Comparison of ENCODE assay signal across 1 cellular context in genomic region chr4:4422856-4423485, GRCh38.
TF ChIP-seq lines count a peak whose summit lies in the region.

No MANE protein-coding gene starts in this region.

TF ChIP-seq in HepG2, 621 proteins besides CTCF, POLR2A, EP300 and RAD21 (continued from another document):
- TF ChIP-seq SIN3A (IDR thresholded peaks at IDR 0.05; ENCODE audit: borderline replicate concordance, low read depth, low read length) (no peak), DNMT1 (CRISPR knock-in tag; IDR thresholded peaks at IDR 0.05) (no peak), TRIM22 (IDR thresholded peaks at IDR 0.05) (no peak)
- TF ChIP-seq, protein P1, sequence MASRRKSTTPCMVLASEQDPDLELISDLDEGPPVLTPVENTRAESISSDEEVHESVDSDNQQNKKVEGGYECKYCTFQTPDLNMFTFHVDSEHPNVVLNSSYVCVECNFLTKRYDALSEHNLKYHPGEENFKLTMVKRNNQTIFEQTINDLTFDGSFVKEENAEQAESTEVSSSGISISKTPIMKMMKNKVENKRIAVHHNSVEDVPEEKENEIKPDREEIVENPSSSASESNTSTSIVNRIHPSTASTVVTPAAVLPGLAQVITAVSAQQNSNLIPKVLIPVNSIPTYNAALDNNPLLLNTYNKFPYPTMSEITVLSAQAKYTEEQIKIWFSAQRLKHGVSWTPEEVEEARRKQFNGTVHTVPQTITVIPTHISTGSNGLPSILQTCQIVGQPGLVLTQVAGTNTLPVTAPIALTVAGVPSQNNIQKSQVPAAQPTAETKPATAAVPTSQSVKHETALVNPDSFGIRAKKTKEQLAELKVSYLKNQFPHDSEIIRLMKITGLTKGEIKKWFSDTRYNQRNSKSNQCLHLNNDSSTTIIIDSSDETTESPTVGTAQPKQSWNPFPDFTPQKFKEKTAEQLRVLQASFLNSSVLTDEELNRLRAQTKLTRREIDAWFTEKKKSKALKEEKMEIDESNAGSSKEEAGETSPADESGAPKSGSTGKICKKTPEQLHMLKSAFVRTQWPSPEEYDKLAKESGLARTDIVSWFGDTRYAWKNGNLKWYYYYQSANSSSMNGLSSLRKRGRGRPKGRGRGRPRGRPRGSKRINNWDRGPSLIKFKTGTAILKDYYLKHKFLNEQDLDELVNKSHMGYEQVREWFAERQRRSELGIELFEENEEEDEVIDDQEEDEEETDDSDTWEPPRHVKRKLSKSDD (CRISPR knock-in tag; IDR thresholded peaks at IDR 0.05; ENCODE audit: low read depth), result no peak
